In the genomic region with DNA sequence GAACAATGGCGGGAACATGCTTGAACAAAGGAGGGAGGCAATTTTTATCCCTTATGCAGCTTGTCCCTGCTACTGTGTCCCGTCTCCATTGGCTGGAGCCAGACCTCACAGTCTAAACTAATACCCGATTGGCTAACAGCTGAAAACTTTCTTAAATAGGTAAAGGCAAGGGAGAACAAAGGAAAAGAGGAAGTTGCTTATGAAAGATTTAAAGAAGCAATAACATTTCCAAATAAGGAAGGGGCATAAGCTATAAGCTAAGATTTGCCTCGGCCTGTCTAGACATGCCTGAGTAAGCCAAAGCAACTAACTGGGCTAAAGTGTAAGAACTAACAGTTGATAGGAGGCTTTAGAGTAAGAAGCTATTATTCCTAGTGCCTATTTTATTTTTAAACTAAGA, we compare ENCODE assay signal across 13 cellular contexts. TPM values are rescaled to one million over a fixed set of nuclear protein-coding genes. Genes with fewer than 3 reads are reported as not detected.
DNase-seq lines count a peak whose midpoint lies in the region; ATAC-seq, FAIRE-seq and TF ChIP-seq lines count a peak whose summit lies in the region.
"Not testable (repeated sequence)": the region's sequence is repeated elsewhere in the genome, so short reads cannot be mapped to it uniquely, and the experiment has no call there.
"Had no signal": no experiment of that assay in that cellular context is flagged by ENCODE, and none has a peak within 500 bp of the region (broad histone marks: within the 10 kb centered on the region; RNA-seq: fewer than 3 reads in every experiment).

No MANE protein-coding gene starts in this region.

- H3K79me2 ChIP-seq in GM23248 (ENCODE audit: insufficient read depth); Karpas-422 (ENCODE audit: low read length): not testable (repeated sequence)
- peaks cover 44% of the 10 kb centered on the region for H3K79me2 ChIP-seq in astrocyte (ENCODE audit: insufficient read depth, low read length)

- H3K36me3 ChIP-seq in GM23248 (ENCODE audit: low read depth); Karpas-422 (ENCODE audit: insufficient read depth, low read length); astrocyte (ENCODE audit: insufficient read depth, low read length): not testable (repeated sequence)

- peaks cover 58% of the 10 kb centered on the region for H3K4me1 Mint-ChIP-seq in astrocyte (ENCODE audit: low read depth, unreplicated experiment)
- H3K4me1 Mint-ChIP-seq in stimulated activated naive B cell treated with anti-CD40 and anti-IgM and Interleukin-4, amounts not matched to agents 10 μg/mL and 1 μg/mL and 100 μg/mL, for 72 hours: not testable (repeated sequence)

- 0 out of 2 replicates have a peak overlapping the region, but pooled peaks have one; percentile 7 for H2AFZ ChIP-seq in GM23248
- not testable (repeated sequence) for H2AFZ ChIP-seq in Karpas-422 (ENCODE audit: low read length); astrocyte (ENCODE audit: low read depth, low read length)

- H3K9me3 ChIP-seq in GM23248 (ENCODE audit: low read depth); Karpas-422 (ENCODE audit: low read length); astrocyte (ENCODE audit: insufficient read depth, low read depth, low read length): not testable (repeated sequence)

- in situ Hi-C loops in Caki2 (cut with HindIII; ENCODE audit: low pct_unique_long_range_greater_than_20kb, low sequenced_read_pairs); GM23248 (cut with MboI): not testable (repeated sequence)

- H3K27ac ChIP-seq in GM23248: peak overlapping the region; percentile 98
- peak overlapping the region; percentile 20; the same call in 1 of the 2 replicates for H3K27ac ChIP-seq in Karpas-422 (ENCODE audit: low read length)
- H3K27ac ChIP-seq in astrocyte (ENCODE audit: low read depth, low read length): peak overlapping the region; percentile 84

- peak overlapping the region; percentile 95 for H3K27ac Mint-ChIP-seq in astrocyte (ENCODE audit: unreplicated experiment)
- not testable (repeated sequence) for H3K27ac Mint-ChIP-seq in stimulated activated naive B cell treated with anti-CD40 and anti-IgM and Interleukin-4, amounts not matched to agents 10 μg/mL and 1 μg/mL and 100 μg/mL, for 72 hours

- peaks cover 25% of the 10 kb centered on the region for H3K36me3 Mint-ChIP-seq in astrocyte (ENCODE audit: low read depth, unreplicated experiment)
- not testable (repeated sequence) for H3K36me3 Mint-ChIP-seq in stimulated activated naive B cell treated with anti-CD40 and anti-IgM and Interleukin-4, amounts not matched to agents 10 μg/mL and 1 μg/mL and 100 μg/mL, for 72 hours

- not testable (repeated sequence) for H3K9me3 Mint-ChIP-seq in astrocyte (ENCODE audit: unreplicated experiment); stimulated activated naive B cell treated with anti-CD40 and anti-IgM and Interleukin-4, amounts not matched to agents 10 μg/mL and 1 μg/mL and 100 μg/mL, for 72 hours

- H4K20me1 ChIP-seq in GM23248 (ENCODE audit: insufficient read depth); Karpas-422 (ENCODE audit: insufficient read depth, low read depth, low read length); astrocyte (ENCODE audit: insufficient read depth, low read length): not testable (repeated sequence)

- FAIRE-seq in astrocyte (lab: Jason Lieb, UNC): not testable (repeated sequence)

- H3K9me2 ChIP-seq in GM23248 (ENCODE audit: insufficient read depth); Karpas-422 (replicated peaks; ENCODE audit: insufficient read depth, low read length): not testable (repeated sequence)

- ATAC-seq in GM18858 (IDR thresholded peaks at IDR 0.05; ENCODE audit: unreplicated experiment): peak; percentile 48
- ATAC-seq in stimulated activated naive B cell treated with anti-CD40 and anti-IgM and Interleukin-4, amounts not matched to agents 10 μg/mL and 1 μg/mL and 100 μg/mL, for 72 hours (replicated peaks): peak; percentile 27 to 46

- not testable (repeated sequence) for TF ChIP-seq CTCF in astrocyte (IDR thresholded peaks at IDR 0.05; ENCODE audit: insufficient read depth, low read depth, low read length); fibroblast of villous mesenchyme (IDR thresholded peaks at IDR 0.05; ENCODE audit: insufficient read depth, low read depth, low read length)

- H3K27me3 ChIP-seq in GM23248 (replicated peaks; ENCODE audit: insufficient read depth); Karpas-422 (ENCODE audit: low read length); astrocyte (ENCODE audit: insufficient read depth, low read length): not testable (repeated sequence)

- H3K9ac ChIP-seq in GM23248 (peak overlapping the region; percentile 81; the same call in 1 of the 2 replicates), Karpas-422 (ENCODE audit: low read length) (0 out of 2 replicates have a peak overlapping the region, but pooled peaks have one; percentile 2), astrocyte (ENCODE audit: low read length) (peak overlapping the region; percentile 54)

- peaks cover 33% of the 10 kb centered on the region for H3F3A ChIP-seq in GM23248 (ENCODE audit: insufficient read depth)

- H3K4me3 Mint-ChIP-seq in astrocyte (ENCODE audit: unreplicated experiment): peak overlapping the region; percentile 30
- not testable (repeated sequence) for H3K4me3 Mint-ChIP-seq in stimulated activated naive B cell treated with anti-CD40 and anti-IgM and Interleukin-4, amounts not matched to agents 10 μg/mL and 1 μg/mL and 100 μg/mL, for 72 hours

- DNase-seq in Caki2 (ENCODE audit: low read depth) (peak; percentile 23), Karpas-422 (peak; percentile 70), OCI-M1 (lab: John Stamatoyannopoulos, UW) (peak; percentile 67), astrocyte (ENCODE audit: low read depth) (peak; percentile 80), fibroblast of villous mesenchyme (ENCODE audit: low read depth) (peak; percentile 18)
- DNase-seq in GM23248; stimulated activated naive B cell treated with anti-CD40 and anti-IgM and Interleukin-4, amounts not matched to agents 10 μg/mL and 1 μg/mL and 100 μg/mL, for 72 hours: not testable (repeated sequence)

- H3K4me2 ChIP-seq in GM23248 (ENCODE audit: unreplicated experiment); astrocyte (ENCODE audit: low read length): not testable (repeated sequence)
- peak overlapping the region; percentile 11 for H3K4me2 ChIP-seq in Karpas-422 (ENCODE audit: low read depth, low read length, poor library complexity, severe bottlenecking)

- H3K4me3 ChIP-seq in GM23248; Karpas-422 (ENCODE audit: low read length); astrocyte (ENCODE audit: insufficient read depth, low read depth, low read length); fibroblast of villous mesenchyme (ENCODE audit: low read depth, low read length): not testable (repeated sequence)

- WGBS in GM23248 (ENCODE audit: low coverage in 1 of 2, low lambda C conversion rate in 2 of 2, missing lambda C conversion rate in 2 of 2), 2 experiments: 79 to 80% methylated on average over 4 of the region's 4 CpGs

- H3K4me1 ChIP-seq in GM23248 (ENCODE audit: insufficient read depth) (peaks cover 52% of the 10 kb centered on the region), Karpas-422 (ENCODE audit: low read length) (peaks cover 18% of the 10 kb centered on the region), astrocyte (ENCODE audit: insufficient read depth, low read length) (peaks cover 53% of the 10 kb centered on the region)

- not testable (repeated sequence) for H3K27me3 Mint-ChIP-seq in astrocyte (ENCODE audit: low read depth, unreplicated experiment); stimulated activated naive B cell treated with anti-CD40 and anti-IgM and Interleukin-4, amounts not matched to agents 10 μg/mL and 1 μg/mL and 100 μg/mL, for 72 hours

RNA-seq across cellular contexts. Expression of a gene that starts 47.2 kb away (rescaled TPM):
- 6.8 and 6.9 TPM in 2 replicates for total RNA-seq in Caki2 (2014; rRNA removed; shearing (Covaris generic); ENCODE audit: low replicate concordance)
- total RNA-seq in GM23248 (2014; rRNA removed; shearing (Covaris generic)): 22.5 and 30.0 TPM in 2 replicates
- polyA plus RNA-seq in GM23248 (2016; fragmentation: Nextera tagmentation; extraction: Ambion mirVana): 32.1 and 34.4 TPM in 2 replicates
- 6.7 and 9.7 TPM in 2 replicates for total RNA-seq in Karpas-422 (2014; rRNA removed; shearing (Covaris generic); ENCODE audit: low replicate concordance)
- total RNA-seq in astrocyte: 44.1 and 45.1 TPM in 2 replicates
- total RNA-seq in fibroblast of villous mesenchyme: 0.86 and 4.2 TPM in 2 replicates
- total RNA-seq: activated CD8-positive, alpha-beta T cell treated with anti-CD3 and anti-CD28 coated beads for 36 hours; CD4-positive, alpha-beta T cell; spleen had no signal
- polyA plus RNA-seq: heart left ventricle, immature natural killer cell, spleen had no signal

Comparison
In these comparisons a context has a peak if more than half of its experiments do, and no peak if none do; other contexts are left out.
1. H3K27ac ChIP-seq: peak in every context shown above with its lines; median percentile 98 in GM23248; 84 in astrocyte; 20 in Karpas-422.
2. H3K9ac ChIP-seq: peak in every context shown above with its lines; median percentile 81 in GM23248; 54 in astrocyte; 2 in Karpas-422.